Comparison of ENCODE assay signal across 8 cellular contexts in genomic region chr13:98447881-98448641, GRCh38.
DNase-seq lines count a peak whose midpoint lies in the region; ATAC-seq and TF ChIP-seq lines count a peak whose summit lies in the region.

No MANE protein-coding gene starts in this region.

- no peaks in the 10 kb centered on the region for H3K9me3 ChIP-seq in OCI-LY3 (ENCODE audit: insufficient read depth, low read length)
- H3K9me3 ChIP-seq in endodermal cell (ENCODE audit: control insufficient read depth, low read length), result no peaks in the 10 kb centered on the region

- H3K27me3 ChIP-seq in OCI-LY3 (ENCODE audit: low read depth, low read length) (no peaks in the 10 kb centered on the region), endodermal cell (ENCODE audit: control insufficient read depth, insufficient read depth, low read length, poor library complexity, severe bottlenecking) (no peaks in the 10 kb centered on the region)

- 87 to 90% methylated on average over 26 to 28 of the region's 28 CpGs for WGBS in endodermal cell (ENCODE audit: insufficient coverage in 1 of 2, insufficient read length in 1 of 2), 2 experiments

- no peak overlapping the region for H2AFZ ChIP-seq in OCI-LY3 (ENCODE audit: low read depth, low read length)

- H3K4me1 Mint-ChIP-seq in activated naive CD8-positive, alpha-beta T cell (ENCODE audit: low read depth), result peaks cover 33% of the 10 kb centered on the region
- H3K4me1 Mint-ChIP-seq in activated naive CD8-positive, alpha-beta T cell treated with anti-CD3 and anti-CD28 coated beads for 36 hours, result peaks cover 27% of the 10 kb centered on the region
- peaks cover 34% of the 10 kb centered on the region for H3K4me1 Mint-ChIP-seq in endodermal cell

- H3K27ac ChIP-seq in OCI-LY3 (ENCODE audit: low read length), result no peak overlapping the region
- H3K27ac ChIP-seq in endodermal cell (ENCODE audit: low read depth, low read length), result no peak overlapping the region

- H3K4me3 Mint-ChIP-seq in activated naive CD8-positive, alpha-beta T cell, result no peak overlapping the region
- H3K4me3 Mint-ChIP-seq in activated naive CD8-positive, alpha-beta T cell treated with anti-CD3 and anti-CD28 coated beads for 36 hours, result no peak overlapping the region
- no peak overlapping the region for H3K4me3 Mint-ChIP-seq in endodermal cell

- no peaks in the 10 kb centered on the region for H3K27me3 Mint-ChIP-seq in activated naive CD8-positive, alpha-beta T cell
- no peaks in the 10 kb centered on the region for H3K27me3 Mint-ChIP-seq in activated naive CD8-positive, alpha-beta T cell treated with anti-CD3 and anti-CD28 coated beads for 36 hours
- H3K27me3 Mint-ChIP-seq in endodermal cell (ENCODE audit: insufficient read depth), result no peaks in the 10 kb centered on the region

- no peaks in the 10 kb centered on the region for H3K36me3 Mint-ChIP-seq in activated naive CD8-positive, alpha-beta T cell
- peaks cover 13% of the 10 kb centered on the region for H3K36me3 Mint-ChIP-seq in activated naive CD8-positive, alpha-beta T cell treated with anti-CD3 and anti-CD28 coated beads for 36 hours
- H3K36me3 Mint-ChIP-seq in endodermal cell (ENCODE audit: low read depth), result peaks cover 61% of the 10 kb centered on the region

- TF ChIP-seq CTCF in OCI-LY3 (IDR thresholded peaks at IDR 0.05; ENCODE audit: low read depth, low read length) (peak; percentile 85), endodermal cell (conservative IDR thresholded peaks at IDR 0.05) (peak; percentile 88), omental fat pad (IDR thresholded peaks at IDR 0.05) (no peak)

- H3K79me2 ChIP-seq in OCI-LY3 (ENCODE audit: low read length), result no peaks in the 10 kb centered on the region

- DNase-seq in activated naive CD8-positive, alpha-beta T cell treated with anti-CD3 and anti-CD28 coated beads for 36 hours, result no peak
- DNase-seq in endodermal cell (peak; percentile 92), omental fat pad (ENCODE audit: low spot score) (peak; percentile 42), SW480 (ENCODE audit: low spot score) (no peak), NCI-H446 treated with DMSO at 0.1 percent for 48 hours (lab: John Stamatoyannopoulos, UW) (no peak), T1000 (lab: John Stamatoyannopoulos, UW) (no peak)

- peaks cover 7% of the 10 kb centered on the region; the same call in 1 of the 2 replicates for H4K20me1 ChIP-seq in OCI-LY3 (ENCODE audit: insufficient read depth, low read length)

- no peak for ATAC-seq in omental fat pad (ENCODE audit: low FRiP score)

- no peak overlapping the region for H3K4me3 ChIP-seq in OCI-LY3 (ENCODE audit: low read length)
- no peak overlapping the region for H3K4me3 ChIP-seq in endodermal cell (ENCODE audit: low read length)

- H3K9ac ChIP-seq in OCI-LY3 (ENCODE audit: low read length), result no peak overlapping the region
- no peak overlapping the region for H3K9ac ChIP-seq in endodermal cell (ENCODE audit: extremely low read depth, low read length, poor library complexity, severe bottlenecking)

- peak overlapping the region; percentile 61 for H3K27ac Mint-ChIP-seq in activated naive CD8-positive, alpha-beta T cell
- H3K27ac Mint-ChIP-seq in activated naive CD8-positive, alpha-beta T cell treated with anti-CD3 and anti-CD28 coated beads for 36 hours, result no peak overlapping the region
- H3K27ac Mint-ChIP-seq in endodermal cell, result no peak overlapping the region

- no peak overlapping the region for H3K4me2 ChIP-seq in OCI-LY3 (ENCODE audit: low read length)

- H3K4me1 ChIP-seq in OCI-LY3 (ENCODE audit: low read length), result peaks cover 14% of the 10 kb centered on the region
- H3K4me1 ChIP-seq in endodermal cell (ENCODE audit: control insufficient read depth, insufficient read depth, low read length), result peaks cover 15% of the 10 kb centered on the region

- H3K36me3 ChIP-seq in OCI-LY3 (replicated peaks; ENCODE audit: low read depth, low read length) (peaks cover 7% of the 10 kb centered on the region), endodermal cell (ENCODE audit: control insufficient read depth, insufficient read depth, low read length) (peaks cover 84% of the 10 kb centered on the region)

- H3K9me3 Mint-ChIP-seq in activated naive CD8-positive, alpha-beta T cell (ENCODE audit: low read depth), result no peaks in the 10 kb centered on the region
- H3K9me3 Mint-ChIP-seq in activated naive CD8-positive, alpha-beta T cell treated with anti-CD3 and anti-CD28 coated beads for 36 hours, result no peaks in the 10 kb centered on the region
- H3K9me3 Mint-ChIP-seq in endodermal cell, result no peaks in the 10 kb centered on the region

Comparison
In these comparisons a context has a peak if more than half of its experiments do, and no peak if none do; other contexts are left out.
1. DNase-seq: peak in endodermal cell (single experiment) and omental fat pad (single experiment); none in activated naive CD8-positive, alpha-beta T cell treated with anti-CD3 and anti-CD28 coated beads for 36 hours (single experiment), SW480 (single experiment), NCI-H446 treated with DMSO at 0.1 percent for 48 hours (single experiment) and T1000 (single experiment).
2. CTCF ChIP-seq: peak in OCI-LY3 (single experiment) and endodermal cell (single experiment); none in omental fat pad (0 of 3).